In genomic region chr13:66483712-66484111, GRCh38 we compare ENCODE assay signal across 18 cellular contexts.
"Had no signal": no experiment of that assay in that cellular context is flagged by ENCODE, and none has a peak within 500 bp of the region (broad histone marks: within the 10 kb centered on the region; RNA-seq: fewer than 3 reads in every experiment).

No MANE protein-coding gene starts in this region.

- H3K27ac ChIP-seq: left ventricle myocardium inferior, lower lobe of right lung, suprapubic skin, tibial artery, upper lobe of left lung, uterus had no signal

- H3K36me3 ChIP-seq: left ventricle myocardium inferior, lower lobe of right lung, suprapubic skin, tibial artery, upper lobe of left lung, uterus had no signal

- H3K9me3 ChIP-seq: left ventricle myocardium inferior, lower lobe of right lung, suprapubic skin, tibial artery, upper lobe of left lung, uterus had no signal

- H3K4me1 ChIP-seq: left ventricle myocardium inferior, lower lobe of right lung, suprapubic skin, tibial artery, upper lobe of left lung, uterus had no signal

- ATAC-seq: esophagus mucosa; lower lobe of right lung; stimulated activated naive CD8-positive, alpha-beta T cell treated with anti-CD3 and anti-CD28 coated beads, Interleukin-15, Interleukin-2, amounts not matched to agents 100 U/mL and 50 U/mL, for 24 hours had no signal

- H3K27me3 ChIP-seq: dorsolateral prefrontal cortex, suprapubic skin, tibial artery, upper lobe of left lung, uterus had no signal

- DNase-seq: cortex of kidney; dorsolateral prefrontal cortex; effector CD8-positive, alpha-beta T cell; left ventricle myocardium inferior; lower lobe of right lung; mesenchymal stem cell; naive B cell; small intestine; stimulated activated CD4-positive, alpha-beta T cell treated with anti-CD3 and anti-CD28 coated beads, Interleukin-12 subunit alpha, Interleukin-12 subunit beta, amount 100 ng/mL, for 4 hours; stimulated activated naive CD8-positive, alpha-beta T cell treated with anti-CD3 and anti-CD28 coated beads, Interleukin-15, Interleukin-2, amounts not matched to agents 100 U/mL and 50 U/mL, for 24 hours; tibial artery; uterus had no signal

- H3K4me3 ChIP-seq: dorsolateral prefrontal cortex, left ventricle myocardium inferior, lower lobe of right lung, suprapubic skin, tibial artery, upper lobe of left lung, uterus had no signal

- FAIRE-seq: endometrium, frontal cortex, keratinocyte, small intestine had no signal
